ENCODE assay signal across 8 cellular contexts in genomic region chr15:92733090-92733933, GRCh38.
DNase-seq lines count a peak whose midpoint lies in the region; ATAC-seq lines count a peak whose summit lies in the region.

No MANE protein-coding gene starts in this region.

- H3K27ac ChIP-seq in HUES64 (ENCODE audit: low read depth, low read length): no peak overlapping the region
- no peak overlapping the region for H3K27ac ChIP-seq in muscle layer of duodenum (ENCODE audit: low read length)

- DNase-seq in AML-193 (lab: John Stamatoyannopoulos, UW) (peak; percentile 79), dermis blood vessel endothelial cell (no peak), NCI-H1092 treated with DMSO at 0.1 percent for 48 hours (lab: John Stamatoyannopoulos, UW) (no peak), middle frontal gyrus (ENCODE audit: extremely low spot score, low spot score) (no peak), NCI-H2227 treated with DMSO at 0.1 percent for 48 hours (lab: John Stamatoyannopoulos, UW) (no peak)
- DNase-seq in central memory CD8-positive, alpha-beta T cell (ENCODE audit: low spot score in 2 of 2): no peak

- H3K27ac Mint-ChIP-seq in central memory CD8-positive, alpha-beta T cell (ENCODE audit: low read depth): no peak overlapping the region

- H3K4me3 ChIP-seq in HUES64 (ENCODE audit: low read length): peak overlapping the region; percentile 51
- H3K4me3 ChIP-seq in muscle layer of duodenum (ENCODE audit: low read depth in 1 of 2, low read length in 2 of 2): peak overlapping the region; percentile 56 to 67

- peaks cover 1% of the 10 kb centered on the region for H3K36me3 Mint-ChIP-seq in central memory CD8-positive, alpha-beta T cell (ENCODE audit: insufficient read depth)

- peak overlapping the region; percentile 78 for H3K4me3 Mint-ChIP-seq in central memory CD8-positive, alpha-beta T cell

- no peaks in the 10 kb centered on the region for H3K4me1 ChIP-seq in HUES64 (ENCODE audit: insufficient read depth, low read length)
- no peaks in the 10 kb centered on the region for H3K4me1 ChIP-seq in muscle layer of duodenum (ENCODE audit: control insufficient read depth in 1 of 2, insufficient read depth in 2 of 2, low read length in 2 of 2)

- H3K36me3 ChIP-seq in HUES64 (ENCODE audit: insufficient read depth, low read length) (no peaks in the 10 kb centered on the region), muscle layer of duodenum (ENCODE audit: control insufficient read depth in 1 of 2, insufficient read depth in 2 of 2, low read length in 2 of 2) (no peaks in the 10 kb centered on the region)

- H3K4me1 Mint-ChIP-seq in central memory CD8-positive, alpha-beta T cell: peaks cover 4% of the 10 kb centered on the region

- H3K9me3 ChIP-seq in HUES64 (ENCODE audit: insufficient read depth, low read depth, low read length): no peaks in the 10 kb centered on the region
- no peaks in the 10 kb centered on the region for H3K9me3 ChIP-seq in muscle layer of duodenum (ENCODE audit: control insufficient read depth in 1 of 2, low read length in 2 of 2)

- no peak for ATAC-seq in central memory CD8-positive, alpha-beta T cell (replicated peaks; ENCODE audit: extremely low read depth, poor library complexity, severe bottlenecking)

- no peaks in the 10 kb centered on the region for H3K9me3 Mint-ChIP-seq in central memory CD8-positive, alpha-beta T cell

- peak overlapping the region; percentile 63; the same call in 1 of the 2 replicates for H3K9ac ChIP-seq in HUES64 (ENCODE audit: low read depth, low read length)

- 78% methylated on average over 9 of the region's 12 CpGs for WGBS in HUES64

- H3K27me3 Mint-ChIP-seq in central memory CD8-positive, alpha-beta T cell: peaks cover 28% of the 10 kb centered on the region

- H3K27me3 ChIP-seq in HUES64 (ENCODE audit: insufficient read depth, low read length): no peaks in the 10 kb centered on the region
- no peaks in the 10 kb centered on the region for H3K27me3 ChIP-seq in muscle layer of duodenum (ENCODE audit: low read depth, low read length)

Comparison
In these comparisons a context has a peak if more than half of its experiments do, and no peak if none do; other contexts are left out.
1. DNase-seq: peak in AML-193 (2 of 2); none in central memory CD8-positive, alpha-beta T cell (0 of 2), dermis blood vessel endothelial cell (single experiment), NCI-H1092 treated with DMSO at 0.1 percent for 48 hours (single experiment), middle frontal gyrus (single experiment) and NCI-H2227 treated with DMSO at 0.1 percent for 48 hours (single experiment).